23 cellular contexts compared by ENCODE assay signal in the genomic region with DNA sequence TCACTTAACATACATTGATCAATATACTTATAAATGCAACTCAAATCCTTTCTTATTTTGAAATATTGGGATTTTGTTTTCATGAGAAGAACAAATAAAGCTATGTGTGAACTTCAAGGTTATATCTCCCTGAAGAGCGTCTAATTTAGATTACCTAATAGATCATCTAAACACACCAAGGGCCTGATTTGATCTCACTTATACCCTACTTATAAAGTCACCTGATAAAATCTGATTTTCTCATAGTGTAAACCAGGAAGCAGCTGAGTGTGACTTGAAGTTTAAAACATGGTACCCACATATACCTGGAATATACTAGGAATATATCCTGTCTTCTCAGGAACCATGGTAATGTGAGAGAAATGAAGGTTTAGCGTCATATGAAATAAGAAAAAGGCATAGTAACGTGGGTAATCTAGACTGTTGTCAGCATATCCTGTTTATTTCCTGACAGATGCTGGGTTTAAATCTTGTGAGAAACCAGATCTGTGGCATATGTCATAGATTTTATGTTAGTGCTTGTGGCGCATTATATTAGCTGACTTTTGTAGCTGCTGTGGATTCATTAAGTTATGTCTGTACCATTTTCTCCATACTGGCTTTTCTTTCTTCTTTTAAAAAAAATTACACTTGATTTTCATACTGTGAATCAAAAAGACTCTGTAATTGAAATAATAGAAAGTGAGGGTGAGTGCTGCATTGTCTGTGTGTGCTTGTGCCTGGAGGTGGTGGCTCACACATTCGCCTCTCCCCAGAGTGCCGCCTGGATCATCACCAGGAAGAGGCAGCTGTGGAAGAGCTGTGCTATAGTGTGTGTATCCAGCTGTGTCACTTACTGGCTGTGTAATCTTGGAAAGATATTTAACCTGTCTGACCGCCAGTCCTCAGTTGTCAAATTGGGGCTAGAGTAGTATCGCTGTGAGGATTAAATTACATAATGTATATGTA.
DNase-seq lines count a peak whose midpoint lies in the region.
"Had no signal": no experiment of that assay in that cellular context is flagged by ENCODE, and none has a peak within 500 bp of the region (broad histone marks: within the 10 kb centered on the region; RNA-seq: fewer than 3 reads in every experiment).

No MANE protein-coding gene starts in this region.

- no peaks in the 10 kb centered on the region for H3K36me3 Mint-ChIP-seq in activated CD4-positive, alpha-beta T cell treated with anti-CD3 and anti-CD28 coated beads, Interleukin-2, amount 10 ng/mL, durations not matched to agents 7 days and 5 days (ENCODE audit: low read depth)
- H3K36me3 Mint-ChIP-seq: CD8-positive, alpha-beta memory T cell; naive B cell had no signal

- peak overlapping the region; percentile 63 for H3K27ac Mint-ChIP-seq in activated CD4-positive, alpha-beta T cell treated with anti-CD3 and anti-CD28 coated beads, Interleukin-2, amount 10 ng/mL, durations not matched to agents 7 days and 5 days
- H3K27ac Mint-ChIP-seq: CD8-positive, alpha-beta memory T cell had no signal

- no peak overlapping the region for H3K23ac ChIP-seq in mesendoderm (ENCODE audit: low read length)

- H3K18ac ChIP-seq in mesendoderm (ENCODE audit: low read length): no peak overlapping the region

- no peak overlapping the region for H2BK5ac ChIP-seq in mesendoderm (ENCODE audit: low read length)

- POLR2A ChIA-PET in activated CD4-positive, alpha-beta T cell treated with anti-CD3 and anti-CD28 coated beads, Interleukin-2, amount 10 ng/mL, durations not matched to agents 7 days and 5 days (lab: Charles Lee): no interaction called here

- DNase-seq in activated CD4-positive, alpha-beta T cell treated with anti-CD3 and anti-CD28 coated beads, Interleukin-2, amount 10 ng/mL, durations not matched to agents 7 days and 5 days: no peak
- no peak for DNase-seq in activated CD4-positive, alpha-beta T cell treated with anti-CD3 and anti-CD28 coated beads for 48 hours
- DNase-seq in NCI-H1092 treated with DMSO at 0.1 percent for 48 hours (lab: John Stamatoyannopoulos, UW): peak; percentile 35
- peak; percentile 81 for DNase-seq in NCI-H524 treated with DMSO at 0.1 percent for 48 hours (lab: John Stamatoyannopoulos, UW)
- DNase-seq in mesendoderm: peak; percentile 56
- no peak for DNase-seq in stimulated activated CD4-positive, alpha-beta T cell treated with anti-CD3 and anti-CD28 coated beads, Interleukin-4, amount 100 ng/mL, for 24 hours
- no peak for DNase-seq in NCI-H128 (lab: John Stamatoyannopoulos, UW; ENCODE audit: unreplicated experiment)
- DNase-seq in activated CD4-positive, CD25-positive, alpha-beta regulatory T cell (lab: John Stamatoyannopoulos, UW): no peak
- DNase-seq: activated CD4-positive, CD25-positive, alpha-beta regulatory T cell treated with anti-CD3 and anti-CD28 coated beads, Interleukin-2, amount 50 U/mL, for 72 hours; activated CD8-positive, alpha-beta memory T cell treated with anti-CD3 and anti-CD28 coated beads, Interleukin-2, amount 50 U/mL, for 48 hours; activated naive CD4-positive, alpha-beta T cell; anterior cingulate cortex; erythroblast; foreskin melanocyte; kidney glomerular epithelial cell; naive B cell; stimulated activated CD4-positive, alpha-beta T cell treated with anti-CD3 and anti-CD28 coated beads, Interleukin-1b, Interleukin-23, amount 100 ng/mL, for 48 hours; stimulated activated naive CD4-positive, alpha-beta T cell treated with Interleukin-2 at 50 U/mL for 16 hours; tibial artery had no signal

- H3K79me2 ChIP-seq in mesendoderm (ENCODE audit: control insufficient read depth, insufficient read depth, low read length): no peaks in the 10 kb centered on the region

- no peak overlapping the region for H4K8ac ChIP-seq in mesendoderm (ENCODE audit: low read depth, low read length)

- no peak overlapping the region for H3K4ac ChIP-seq in mesendoderm (ENCODE audit: low read depth, low read length)

- no peak overlapping the region for H3K4me3 Mint-ChIP-seq in activated CD4-positive, alpha-beta T cell treated with anti-CD3 and anti-CD28 coated beads, Interleukin-2, amount 10 ng/mL, durations not matched to agents 7 days and 5 days
- H3K4me3 Mint-ChIP-seq: CD8-positive, alpha-beta memory T cell; central memory CD8-positive, alpha-beta T cell had no signal

- H3K27me3 ChIP-seq in mesendoderm (ENCODE audit: insufficient read depth, low read length, poor library complexity): no peaks in the 10 kb centered on the region
- H3K27me3 ChIP-seq: SJCRH30, tibial artery had no signal

- H4K5ac ChIP-seq in mesendoderm (ENCODE audit: low read length): no peak overlapping the region

- no peak overlapping the region for H3K4me2 ChIP-seq in mesendoderm (ENCODE audit: low read length)
- H3K4me2 ChIP-seq: KMS-11 had no signal

- H2BK120ac ChIP-seq in mesendoderm (ENCODE audit: low read depth, low read length): no peak overlapping the region

- H3K4me1 Mint-ChIP-seq in activated CD4-positive, alpha-beta T cell treated with anti-CD3 and anti-CD28 coated beads, Interleukin-2, amount 10 ng/mL, durations not matched to agents 7 days and 5 days: peaks cover 29% of the 10 kb centered on the region
- H3K4me1 Mint-ChIP-seq: central memory CD8-positive, alpha-beta T cell; naive B cell had no signal

- H2BK15ac ChIP-seq in mesendoderm (replicated peaks; ENCODE audit: low read depth): no peak overlapping the region

- no peak overlapping the region for H2AK5ac ChIP-seq in mesendoderm (ENCODE audit: low read length)

- no peaks in the 10 kb centered on the region for H3K79me1 ChIP-seq in mesendoderm (ENCODE audit: low read length)

- peaks cover 10% of the 10 kb centered on the region for H3K4me1 ChIP-seq in mesendoderm (ENCODE audit: control insufficient read depth, low read depth, low read length)
- H3K4me1 ChIP-seq: SJCRH30, tibial artery had no signal

- peaks cover 2% of the 10 kb centered on the region for H3K27me3 Mint-ChIP-seq in activated CD4-positive, alpha-beta T cell treated with anti-CD3 and anti-CD28 coated beads, Interleukin-2, amount 10 ng/mL, durations not matched to agents 7 days and 5 days
- H3K27me3 Mint-ChIP-seq: central memory CD8-positive, alpha-beta T cell had no signal

- H3K9me3 Mint-ChIP-seq in activated CD4-positive, alpha-beta T cell treated with anti-CD3 and anti-CD28 coated beads, Interleukin-2, amount 10 ng/mL, durations not matched to agents 7 days and 5 days: no peaks in the 10 kb centered on the region
- H3K9me3 Mint-ChIP-seq: CD8-positive, alpha-beta memory T cell; central memory CD8-positive, alpha-beta T cell; naive B cell had no signal

- CTCF ChIA-PET in activated CD4-positive, alpha-beta T cell treated with anti-CD3 and anti-CD28 coated beads, Interleukin-2, amount 10 ng/mL, durations not matched to agents 7 days and 5 days (lab: Charles Lee): interaction anchor here (0.6 to 1.1 kb wide), 4 partner anchors 14 to 476 kb away, joined by 3 read pairs; no protein-coding TSS in a partner anchor

- no peak overlapping the region for H3K4me3 ChIP-seq in mesendoderm (ENCODE audit: low read length)
- H3K4me3 ChIP-seq: SJCRH30, tibial artery had no signal

- H3K56ac ChIP-seq in mesendoderm (ENCODE audit: low read length): no peak overlapping the region

- no peak overlapping the region for H3K27ac ChIP-seq in mesendoderm (ENCODE audit: low read depth, low read length)
- H3K27ac ChIP-seq: KMS-11, SJCRH30, tibial artery had no signal

- H3K36me3 ChIP-seq in mesendoderm (ENCODE audit: control insufficient read depth, insufficient read depth, low read length): no peaks in the 10 kb centered on the region
- H3K36me3 ChIP-seq: SJCRH30, tibial artery had no signal

- no CpG with 5 or more reads among the region's 8 CpGs for WGBS in mesendoderm (ENCODE audit: extremely low coverage, insufficient coverage, low lambda C conversion rate)

- H3K9ac ChIP-seq in mesendoderm (ENCODE audit: low read length): no peak overlapping the region
- H3K9ac ChIP-seq: KMS-11 had no signal

Comparison
In these comparisons a context has a peak if more than half of its experiments do, and no peak if none do; other contexts are left out.
1. DNase-seq: peak in NCI-H1092 treated with DMSO at 0.1 percent for 48 hours (single experiment), NCI-H524 treated with DMSO at 0.1 percent for 48 hours (single experiment) and mesendoderm (single experiment); none in activated CD4-positive, alpha-beta T cell treated with anti-CD3 and anti-CD28 coated beads, Interleukin-2, amount 10 ng/mL, durations not matched to agents 7 days and 5 days (single experiment), activated CD4-positive, alpha-beta T cell treated with anti-CD3 and anti-CD28 coated beads for 48 hours (single experiment), stimulated activated CD4-positive, alpha-beta T cell treated with anti-CD3 and anti-CD28 coated beads, Interleukin-4, amount 100 ng/mL, for 24 hours (single experiment), NCI-H128 (single experiment) and activated CD4-positive, CD25-positive, alpha-beta regulatory T cell (0 of 4).